In genomic region chr10:58791137-58791536, GRCh38 we compare ENCODE assay signal across 1 cellular context.
TF ChIP-seq lines count a peak whose summit lies in the region.

No MANE protein-coding gene starts in this region.

TF ChIP-seq in A549, 52 proteins besides CTCF, POLR2A, EP300 and RAD21 (continued from another document):
- peak; percentile 48; the same call in 1 of the 2 replicates for TF ChIP-seq FOSL2 (IDR thresholded peaks at IDR 0.05)
- peak; percentile 69 for TF ChIP-seq FOSL2 (CRISPR knock-in tag; IDR thresholded peaks at IDR 0.05)
- TF ChIP-seq CEBPB (IDR thresholded peaks at IDR 0.05): peak; percentile 79 to 86; a peak in 3 of 4 replicates
- TF ChIP-seq HEYL (CRISPR knock-in tag; IDR thresholded peaks at IDR 0.05): no peak
- no peak for TF ChIP-seq GATA3 (IDR thresholded peaks at IDR 0.05; ENCODE audit: borderline replicate concordance)
TF ChIP-seq in A549: peak in this region for 2.
